Comparison of ENCODE assay signal across 8 cellular contexts in the genomic region with DNA sequence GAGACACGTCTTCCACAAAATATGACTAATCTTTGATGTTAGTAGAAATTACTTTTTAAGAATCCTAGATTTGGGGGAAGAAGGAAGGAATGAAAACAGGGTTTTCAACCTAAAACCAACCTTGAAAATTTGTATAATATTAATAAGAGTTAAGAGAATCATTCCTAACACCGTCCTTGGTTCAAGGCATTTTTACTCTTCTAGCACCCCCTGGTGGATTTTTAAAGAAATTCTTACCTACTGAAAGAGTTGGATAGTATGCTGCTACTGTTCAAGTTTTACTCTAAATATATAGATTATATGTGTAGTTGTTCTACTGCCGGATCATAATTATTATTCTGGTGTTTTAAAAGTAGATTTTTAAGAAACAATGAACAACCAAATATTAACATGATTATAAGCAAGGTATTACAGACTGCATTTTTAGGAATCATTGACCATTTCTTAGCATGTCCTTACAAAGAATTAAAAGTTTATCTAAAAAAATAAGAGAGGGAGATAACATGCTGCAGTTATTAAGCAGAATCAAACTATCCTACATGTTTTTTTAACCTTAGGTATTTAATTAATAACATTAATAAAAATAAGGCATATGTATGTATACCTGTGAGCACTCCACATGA. TPM values are rescaled to one million over a fixed set of nuclear protein-coding genes. Genes with fewer than 3 reads are reported as not detected.
DNase-seq lines count a peak whose midpoint lies in the region; ATAC-seq and TF ChIP-seq lines count a peak whose summit lies in the region.

No MANE protein-coding gene starts in this region.

- TF ChIP-seq CTCF in 22Rv1 (IDR thresholded peaks at IDR 0.05) (peak; percentile 70), GM13977 (IDR thresholded peaks at IDR 0.05; ENCODE audit: extremely low read depth, insufficient read depth, missing control alignments) (peak; percentile 52), kidney epithelial cell (IDR thresholded peaks at IDR 0.05; ENCODE audit: insufficient read depth, low read length, poor library complexity, severe bottlenecking) (peak; percentile 46)

- no peaks in the 10 kb centered on the region for H3K36me3 ChIP-seq in kidney epithelial cell (ENCODE audit: control insufficient read depth, insufficient read depth, low read length)

- peak; percentile 92 for ATAC-seq in HG02938 (IDR thresholded peaks at IDR 0.05; ENCODE audit: unreplicated experiment)

- in situ Hi-C loops in GM13977 (cut with MboI; ENCODE audit: low pct_unique_long_range_greater_than_20kb, low sequenced_read_pairs, unreplicated experiment) = no loop called here

- H3K27ac ChIP-seq in 22Rv1 = peak overlapping the region; percentile 50

- DNase-seq in GM13977 (ENCODE audit: low spot score) (peak; percentile 2), NCI-H2107 (lab: John Stamatoyannopoulos, UW) (peak; percentile 4), amniotic stem cell (lab: John Stamatoyannopoulos, UW) (peak; percentile 40), kidney epithelial cell (ENCODE audit: low read depth) (peak; percentile 10), T1000 (lab: John Stamatoyannopoulos, UW) (no peak)
- DNase-seq in effector CD8-positive, alpha-beta T cell (lab: John Stamatoyannopoulos, UW) = no peak

- no peak overlapping the region for H3K4me3 ChIP-seq in kidney epithelial cell (ENCODE audit: low read depth, low read length)

- H3K27me3 ChIP-seq in kidney epithelial cell (ENCODE audit: control insufficient read depth, insufficient read depth, low read length) = no peaks in the 10 kb centered on the region

RNA-seq across cellular contexts. Expression of gene SLITRK6, which starts 7.4 kb away (rescaled TPM):
- total RNA-seq in kidney epithelial cell = not detected in 2 replicates

Comparison
In these comparisons a context has a peak if more than half of its experiments do, and no peak if none do; other contexts are left out.
1. DNase-seq: peak in GM13977 (single experiment), NCI-H2107 (single experiment), amniotic stem cell (single experiment) and kidney epithelial cell (single experiment); none in effector CD8-positive, alpha-beta T cell (single experiment) and T1000 (single experiment).
2. Peak in every context shown above with its lines, with median percentiles within 50 percentile points of each other: CTCF ChIP-seq.